ENCODE assay signal across 2 cellular contexts in genomic region chr4:4195354-4195753, GRCh38.
TF ChIP-seq lines count a peak whose summit lies in the region.

No MANE protein-coding gene starts in this region.

TF ChIP-seq in HepG2, 621 proteins besides CTCF, POLR2A, EP300 and RAD21:
- TF ChIP-seq ZMYM3 (CRISPR knock-in tag; IDR thresholded peaks at IDR 0.05) (peak; percentile 60; the same call in 1 of the 2 replicates), MBNL3 (CRISPR knock-in tag; conservative IDR thresholded peaks at IDR 0.05) (no peak)

TF ChIP-seq in K562, 482 proteins besides CTCF, POLR2A, EP300 and RAD21:
- no peak for TF ChIP-seq ATF7 (IDR thresholded peaks at IDR 0.05)
- TF ChIP-seq ZNF717 (CRISPR knock-in tag; IDR thresholded peaks at IDR 0.05), result no peak
- no peak for TF ChIP-seq HNRNPUL1 (IDR thresholded peaks at IDR 0.05; ENCODE audit: low read length)
- no peak for TF ChIP-seq NUFIP1 (IDR thresholded peaks at IDR 0.05; ENCODE audit: partially characterized antibody)
- peak; percentile 55 for TF ChIP-seq RBM25 (IDR thresholded peaks at IDR 0.05; ENCODE audit: low read depth, low read length, severe bottlenecking)
- no peak for TF ChIP-seq MECOM (CRISPR knock-in tag; IDR thresholded peaks at IDR 0.05)
